In the genomic region with DNA sequence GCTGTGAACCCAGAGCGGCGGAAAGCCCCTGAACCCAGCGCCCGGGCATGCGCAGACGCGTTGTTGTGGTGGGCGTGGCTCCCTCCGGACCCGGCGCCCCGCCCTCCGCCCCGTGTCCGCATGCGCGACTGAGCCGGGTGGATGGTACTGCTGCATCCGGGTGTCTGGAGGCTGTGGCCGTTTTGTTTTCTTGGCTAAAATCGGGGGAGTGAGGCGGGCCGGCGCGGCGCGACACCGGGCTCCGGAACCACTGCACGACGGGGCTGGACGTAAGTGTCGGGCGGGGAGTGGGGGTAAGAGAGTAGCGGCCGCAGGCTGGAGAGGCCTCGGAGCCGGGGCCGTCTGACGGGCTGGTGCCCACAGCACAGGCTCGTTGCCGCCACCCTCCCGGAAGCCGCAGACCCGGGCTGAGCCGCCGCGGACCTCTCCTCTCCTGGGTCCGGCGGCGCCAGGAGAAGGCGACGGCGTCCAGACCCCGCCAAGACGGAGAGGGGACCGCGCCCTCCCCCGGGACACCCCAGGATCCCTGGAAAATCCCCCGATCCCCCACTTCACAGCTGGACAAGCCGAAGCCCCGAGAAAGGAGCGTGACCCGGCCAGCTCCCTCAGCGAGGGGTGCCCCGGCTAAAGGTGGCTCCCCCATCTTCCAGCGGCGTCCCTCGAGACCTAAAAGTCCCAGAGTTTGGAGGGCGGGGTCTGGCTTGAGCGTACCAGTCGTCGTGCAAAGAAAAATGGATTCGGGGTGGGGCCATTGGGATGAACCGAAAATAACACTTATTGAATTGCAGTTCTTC, we compare ENCODE assay signal across 8 cellular contexts.
A peak's percentile ranks its signal among the peaks of the same experiment; 100 is the strongest.
DNase-seq lines count a peak whose midpoint lies in the region; ATAC-seq, FAIRE-seq and TF ChIP-seq lines count a peak whose summit lies in the region.

A gene (plus strand): TSS at position 147 of the 794 bp plus-strand sequence. CDS start 2,153 bp downstream, outside the sequence.

- DNase-seq in GM19239 (ENCODE audit: insufficient read length, low spot score) (peak; percentile 58), NCI-H69 (lab: John Stamatoyannopoulos, UW) (peak; percentile 82), coronary artery (ENCODE audit: low spot score) (peak; percentile 94), left kidney (ENCODE audit: low read depth, low spot score) (peak; percentile 96)
- peak; percentile 87 for DNase-seq in activated CD4-positive, alpha-beta T cell treated with anti-CD3 and anti-CD28 coated beads, Interleukin-2, amount 50 U/mL, for 1 hour
- DNase-seq in stimulated activated CD4-positive, alpha-beta T cell treated with anti-CD3 and anti-CD28 coated beads, Interleukin-2, amount 100 ng/mL, for 4 hours (ENCODE audit: low read depth) = peak; percentile 81

- H4K20me1 ChIP-seq in BLaER1 = peaks cover 52% of the 10 kb centered on the region

- peak within 1 kb of the TSS; percentile 99 for H3K4me3 ChIP-seq in BLaER1
- H3K4me3 ChIP-seq in coronary artery = peak within 1 kb of the TSS; percentile 94

- peak; percentile 99 for FAIRE-seq in GM19239 (lab: Jason Lieb, UNC)

- peak within 1 kb of the TSS; percentile 94 for H3K27ac ChIP-seq in BLaER1
- peak within 1 kb of the TSS; percentile 90 to 94 for H3K27ac ChIP-seq in coronary artery

- peaks cover 15% of the 10 kb centered on the region for H3K36me3 ChIP-seq in BLaER1

- H3K4me2 ChIP-seq in BLaER1 = peak within 1 kb of the TSS; percentile 96

- peak; percentile 62 for ATAC-seq in HG03442 (IDR thresholded peaks at IDR 0.05; ENCODE audit: unreplicated experiment)

- peaks cover 19% of the 10 kb centered on the region for H3K4me1 ChIP-seq in BLaER1

- peak within 1 kb of the TSS; percentile 95 for H3K9ac ChIP-seq in BLaER1

- H3K9me3 ChIP-seq in BLaER1 = no peaks in the 10 kb centered on the region

- no peak for TF ChIP-seq CTCF in coronary artery (IDR thresholded peaks at IDR 0.05)

- H3K27me3 ChIP-seq in BLaER1 = no peaks in the 10 kb centered on the region

Comparison
In these comparisons a context has a peak if more than half of its experiments do, and no peak if none do; other contexts are left out.
1. Peak in every context shown above with its lines: DNase-seq, ATAC-seq, H3K4me3 ChIP-seq and H3K27ac ChIP-seq.